In genomic region chr2:219253753-219254589, GRCh38 we compare ENCODE assay signal across 1 cellular context.
A peak's percentile ranks its signal among the peaks of the same experiment; 100 is the strongest.
TF ChIP-seq lines count a peak whose summit lies in the region.

Gene TUBA4A, minus strand, starts transcription at chr2:219253918. Its CDS starts 60 bp downstream, at chr2:219253858.

TF ChIP-seq in K562, 482 proteins besides CTCF, POLR2A, EP300 and RAD21 (continued from another document and continues in another):
- TF ChIP-seq YY1 (IDR thresholded peaks at IDR 0.05; ENCODE audit: borderline replicate concordance in 1 of 3, control insufficient read depth in 1 of 3, extremely low read depth in 1 of 3, insufficient read depth in 3 of 3, insufficient read length in 1 of 3, insufficient replicate concordance in 2 of 3, low read depth in 1 of 3, low read length in 2 of 3) (peak in 1 of 3 experiments; percentile 8), IRF2 (CRISPR knock-in tag; IDR thresholded peaks at IDR 0.05) (no peak), ZFP36 (IDR thresholded peaks at IDR 0.05; ENCODE audit: low read depth, low read length, partially characterized antibody) (no peak), ATF7 (IDR thresholded peaks at IDR 0.05) (peak; percentile 18; the same call in 1 of the 2 replicates), RBFOX2 (IDR thresholded peaks at IDR 0.05; ENCODE audit: low read depth, low read length) (peak; percentile 97), ZNF740 (CRISPR knock-in tag; IDR thresholded peaks at IDR 0.05) (peak; percentile 59), ZNF740 (tag; IDR thresholded peaks at IDR 0.05) (peak in 1 of 2 experiments; percentile 11; a peak in 1 of 4 replicates), MEIS2 (IDR thresholded peaks at IDR 0.05; ENCODE audit: partially characterized antibody) (peak; percentile 38), SUPT5H (IDR thresholded peaks at IDR 0.05) (peak; percentile 77), SNRNP70 (optimal IDR thresholded peaks at IDR 0.05; ENCODE audit: low read depth, low read length) (no peak), FIP1L1 (IDR thresholded peaks at IDR 0.05; ENCODE audit: low read depth, low read length, poor library complexity, severe bottlenecking) (no peak), SAP30 (IDR thresholded peaks at IDR 0.05; ENCODE audit: borderline replicate concordance, insufficient read depth, low read depth, low read length, poor library complexity, severe bottlenecking) (peak; percentile 22), ZZZ3 (IDR thresholded peaks at IDR 0.05) (no peak), MTA3 (IDR thresholded peaks at IDR 0.05; ENCODE audit: borderline replicate concordance) (peak; percentile 59; the same call in 1 of the 2 replicates), BRF1 (IDR thresholded peaks at IDR 0.05; ENCODE audit: borderline replicate concordance, extremely low read depth, insufficient read length) (no peak), TBP (optimal IDR thresholded peaks at IDR 0.05; ENCODE audit: low read depth, low read length) (peak; percentile 96), PATZ1 (CRISPR knock-in tag; IDR thresholded peaks at IDR 0.05; ENCODE audit: borderline replicate concordance) (no peak), SP1 (CRISPR knock-in tag; IDR thresholded peaks at IDR 0.05) (peak; percentile 73; the same call in 1 of the 2 replicates), CLOCK (CRISPR knock-in tag; IDR thresholded peaks at IDR 0.05; ENCODE audit: borderline replicate concordance) (no peak), HNRNPLL (IDR thresholded peaks at IDR 0.05; ENCODE audit: low read depth, low read length, poor library complexity, severe bottlenecking) (peak; percentile 20), PKNOX1 (IDR thresholded peaks at IDR 0.05) (peak; percentile 52), KDM5B (IDR thresholded peaks at IDR 0.05; ENCODE audit: insufficient replicate concordance, low read depth, low read length) (peak; percentile 94), CCNT2 (IDR thresholded peaks at IDR 0.05; ENCODE audit: borderline replicate concordance, extremely low read depth, insufficient read length, low read depth, low read length) (peak; percentile 53), ARID2 (IDR thresholded peaks at IDR 0.05) (no peak), SRSF7 (optimal IDR thresholded peaks at IDR 0.05; ENCODE audit: low read depth, low read length) (no peak), MBD2 (IDR thresholded peaks at IDR 0.05; ENCODE audit: borderline replicate concordance, low read depth) (peak; percentile 29; the same call in 1 of the 2 replicates), IFI16 (CRISPR knock-in tag; IDR thresholded peaks at IDR 0.05) (no peak), E2F1 (CRISPR knock-in tag; IDR thresholded peaks at IDR 0.05) (no peak), TARDBP (IDR thresholded peaks at IDR 0.05) (0 out of 2 replicates have a peak, but pooled peaks have one; percentile 28), SIN3A (IDR thresholded peaks at IDR 0.05; ENCODE audit: borderline replicate concordance in 2 of 2, control insufficient read depth in 1 of 2, low read depth in 2 of 2, low read length in 2 of 2) (peak in 1 of 2 experiments; percentile 38; a peak in 1 of 4 replicates), ZEB2 (IDR thresholded peaks at IDR 0.05) (peak; percentile 80), SAFB2 (IDR thresholded peaks at IDR 0.05; ENCODE audit: borderline replicate concordance, low read depth, low read length, severe bottlenecking) (no peak), BCLAF1 (IDR thresholded peaks at IDR 0.05; ENCODE audit: borderline replicate concordance in 1 of 2, control insufficient read depth in 1 of 2, low read depth in 2 of 2, low read length in 1 of 2) (no peak), VEZF1 (CRISPR knock-in tag; IDR thresholded peaks at IDR 0.05) (peak; percentile 97), ZNF134 (CRISPR knock-in tag; conservative IDR thresholded peaks at IDR 0.05) (no peak), POLR2G (IDR thresholded peaks at IDR 0.05; ENCODE audit: low read depth, low read length) (peak; percentile 99), UBTF (IDR thresholded peaks at IDR 0.05; ENCODE audit: borderline replicate concordance in 1 of 2, low read depth in 2 of 2, low read length in 2 of 2) (no peak), MNT (conservative IDR thresholded peaks at IDR 0.05) (0 out of 4 replicates have a peak, but pooled peaks of 1 of the 2 experiments have one; percentile 0), CTCFL (IDR thresholded peaks at IDR 0.05; ENCODE audit: borderline replicate concordance, insufficient read depth, low read depth, low read length, poor library complexity, severe bottlenecking) (no peak), MAZ (CRISPR knock-in tag; conservative IDR thresholded peaks at IDR 0.05 in 1 of 2, IDR thresholded peaks at IDR 0.05 in 1 of 2) (peak; percentile 62 to 68; a peak in 2 of 4 replicates)
